Comparison of ENCODE assay signal across 1 cellular context in the genomic region with DNA sequence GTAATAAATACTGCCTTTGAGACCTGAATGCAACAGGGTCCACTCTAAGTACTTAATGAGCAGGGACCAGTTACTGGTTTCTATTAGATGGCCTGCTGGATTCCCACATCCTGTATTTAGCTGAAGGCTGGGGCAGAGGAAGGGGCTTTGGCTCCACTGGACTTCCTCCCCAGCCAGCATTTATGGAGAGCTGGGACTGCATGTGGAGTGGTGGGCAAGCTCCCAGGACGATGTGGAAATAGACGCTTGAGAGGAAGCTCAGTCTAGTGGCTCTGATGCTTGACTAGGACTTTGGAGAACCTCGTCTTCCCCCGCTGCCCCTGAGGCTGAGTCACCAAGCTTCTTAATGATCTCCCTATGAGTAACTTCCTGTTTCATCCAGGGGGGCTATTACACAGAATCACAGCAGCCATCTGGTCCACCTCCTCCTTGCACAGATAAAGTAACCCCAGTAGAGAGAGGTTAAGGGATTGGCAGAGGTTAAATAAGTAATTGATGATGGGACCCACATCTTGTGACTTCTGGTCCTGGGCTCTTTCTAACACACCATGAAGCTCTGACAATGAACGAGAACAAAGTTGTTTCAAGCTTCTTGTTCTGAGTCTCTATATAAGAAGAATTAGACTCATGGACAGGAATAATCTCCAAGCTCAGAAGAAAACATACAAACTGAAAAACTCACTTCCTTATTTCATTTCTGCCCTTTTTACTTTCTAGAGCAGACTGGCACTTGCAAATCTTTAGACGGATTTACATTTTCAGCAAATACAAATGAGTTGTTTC.
TF ChIP-seq lines count a peak whose summit lies in the region.

No MANE protein-coding gene starts in this region.

TF ChIP-seq in K562, 482 proteins besides CTCF, POLR2A, EP300 and RAD21 (continued from another document and continues in another):
- TF ChIP-seq, protein P1, sequence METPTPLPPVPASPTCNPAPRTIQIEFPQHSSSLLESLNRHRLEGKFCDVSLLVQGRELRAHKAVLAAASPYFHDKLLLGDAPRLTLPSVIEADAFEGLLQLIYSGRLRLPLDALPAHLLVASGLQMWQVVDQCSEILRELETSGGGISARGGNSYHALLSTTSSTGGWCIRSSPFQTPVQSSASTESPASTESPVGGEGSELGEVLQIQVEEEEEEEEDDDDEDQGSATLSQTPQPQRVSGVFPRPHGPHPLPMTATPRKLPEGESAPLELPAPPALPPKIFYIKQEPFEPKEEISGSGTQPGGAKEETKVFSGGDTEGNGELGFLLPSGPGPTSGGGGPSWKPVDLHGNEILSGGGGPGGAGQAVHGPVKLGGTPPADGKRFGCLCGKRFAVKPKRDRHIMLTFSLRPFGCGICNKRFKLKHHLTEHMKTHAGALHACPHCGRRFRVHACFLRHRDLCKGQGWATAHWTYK (CRISPR knock-in tag; IDR thresholded peaks at IDR 0.05): no peak
- TF ChIP-seq ZNF780A (CRISPR knock-in tag; IDR thresholded peaks at IDR 0.05) (no peak), PHTF2 (CRISPR knock-in tag; IDR thresholded peaks at IDR 0.05) (no peak), BRCA1 (IDR thresholded peaks at IDR 0.05) (no peak), BRCA1 (CRISPR knock-in tag; IDR thresholded peaks at IDR 0.05) (no peak), ZNF274 (IDR thresholded peaks at IDR 0.05; ENCODE audit: borderline replicate concordance, low read depth, low read length) (no peak), ZNF12 (CRISPR knock-in tag; IDR thresholded peaks at IDR 0.05) (no peak), HDAC2 (IDR thresholded peaks at IDR 0.05) (no peak), CHCHD3 (CRISPR knock-in tag; IDR thresholded peaks at IDR 0.05) (no peak), HIVEP1 (CRISPR knock-in tag; IDR thresholded peaks at IDR 0.05) (no peak), ZC3H8 (IDR thresholded peaks at IDR 0.05) (no peak), SLC30A9 (CRISPR knock-in tag; IDR thresholded peaks at IDR 0.05) (no peak), TARDBP (IDR thresholded peaks at IDR 0.05) (no peak), HDGF (IDR thresholded peaks at IDR 0.05) (no peak), BDP1 (IDR thresholded peaks at IDR 0.05; ENCODE audit: insufficient read depth, insufficient read length) (no peak), SRSF3 (IDR thresholded peaks at IDR 0.05; ENCODE audit: insufficient read depth, low read length) (no peak), XRCC4 (IDR thresholded peaks at IDR 0.05; ENCODE audit: extremely low read depth, insufficient read depth, insufficient read length) (no peak), TBP (optimal IDR thresholded peaks at IDR 0.05; ENCODE audit: low read depth, low read length) (no peak), ZNF584 (CRISPR knock-in tag; IDR thresholded peaks at IDR 0.05; ENCODE audit: low read depth) (no peak), RBM39 (optimal IDR thresholded peaks at IDR 0.05; ENCODE audit: low read depth, low read length) (no peak), RBFOX2 (IDR thresholded peaks at IDR 0.05; ENCODE audit: low read depth, low read length) (no peak), MIER1 (IDR thresholded peaks at IDR 0.05; ENCODE audit: low read depth) (no peak), FOXK2 (conservative IDR thresholded peaks at IDR 0.05 in 1 of 2, IDR thresholded peaks at IDR 0.05 in 1 of 2; ENCODE audit: low read depth in 2 of 2) (no peak), PHF21A (IDR thresholded peaks at IDR 0.05; ENCODE audit: borderline replicate concordance, low read depth) (no peak), DPF2 (IDR thresholded peaks at IDR 0.05) (peak; percentile 88), ILK (tag; IDR thresholded peaks at IDR 0.05; ENCODE audit: borderline replicate concordance, low read depth) (no peak), ZNF644 (tag; IDR thresholded peaks at IDR 0.05; ENCODE audit: low read depth) (no peak), STAT5B (CRISPR knock-in tag; IDR thresholded peaks at IDR 0.05) (no peak), SMARCA4 (IDR thresholded peaks at IDR 0.05) (peak; percentile 79), MTA1 (IDR thresholded peaks at IDR 0.05; ENCODE audit: borderline replicate concordance) (no peak), BCOR (IDR thresholded peaks at IDR 0.05) (no peak), POLR3A (IDR thresholded peaks at IDR 0.05; ENCODE audit: borderline replicate concordance, extremely low read depth, insufficient read depth, insufficient read length) (no peak), ZNF311 (CRISPR knock-in tag; IDR thresholded peaks at IDR 0.05) (no peak), HNRNPUL1 (IDR thresholded peaks at IDR 0.05; ENCODE audit: low read length) (no peak), FOXM1 (IDR thresholded peaks at IDR 0.05; ENCODE audit: low read depth) (0 out of 2 replicates have a peak, but pooled peaks have one; percentile 18), FOXM1 (CRISPR knock-in tag; IDR thresholded peaks at IDR 0.05; ENCODE audit: low read depth) (no peak), GTF2F1 (IDR thresholded peaks at IDR 0.05; ENCODE audit: low read depth, low read length) (no peak), MCM7 (IDR thresholded peaks at IDR 0.05) (no peak), GTF2A2 (tag; IDR thresholded peaks at IDR 0.05) (no peak), POLR2AphosphoS5 (IDR thresholded peaks at IDR 0.05; ENCODE audit: control insufficient read depth, insufficient read depth, low read depth, low read length) (peak; percentile 44; the same call in 1 of the 2 replicates), SMARCC2 (IDR thresholded peaks at IDR 0.05; ENCODE audit: low read depth) (peak; percentile 62; the same call in 1 of the 2 replicates), TBL1XR1 (IDR thresholded peaks at IDR 0.05; ENCODE audit: low read length in 2 of 2) (no peak), ZNF707 (CRISPR knock-in tag; conservative IDR thresholded peaks at IDR 0.05) (no peak), NR2C1 (IDR thresholded peaks at IDR 0.05) (no peak), NR2C1 (tag; IDR thresholded peaks at IDR 0.05) (no peak), ZKSCAN8 (CRISPR knock-in tag; IDR thresholded peaks at IDR 0.05) (no peak), NR4A1 (CRISPR knock-in tag; IDR thresholded peaks at IDR 0.05) (no peak), NR4A1 (tag; IDR thresholded peaks at IDR 0.05) (no peak)
- TF ChIP-seq, protein P2, sequence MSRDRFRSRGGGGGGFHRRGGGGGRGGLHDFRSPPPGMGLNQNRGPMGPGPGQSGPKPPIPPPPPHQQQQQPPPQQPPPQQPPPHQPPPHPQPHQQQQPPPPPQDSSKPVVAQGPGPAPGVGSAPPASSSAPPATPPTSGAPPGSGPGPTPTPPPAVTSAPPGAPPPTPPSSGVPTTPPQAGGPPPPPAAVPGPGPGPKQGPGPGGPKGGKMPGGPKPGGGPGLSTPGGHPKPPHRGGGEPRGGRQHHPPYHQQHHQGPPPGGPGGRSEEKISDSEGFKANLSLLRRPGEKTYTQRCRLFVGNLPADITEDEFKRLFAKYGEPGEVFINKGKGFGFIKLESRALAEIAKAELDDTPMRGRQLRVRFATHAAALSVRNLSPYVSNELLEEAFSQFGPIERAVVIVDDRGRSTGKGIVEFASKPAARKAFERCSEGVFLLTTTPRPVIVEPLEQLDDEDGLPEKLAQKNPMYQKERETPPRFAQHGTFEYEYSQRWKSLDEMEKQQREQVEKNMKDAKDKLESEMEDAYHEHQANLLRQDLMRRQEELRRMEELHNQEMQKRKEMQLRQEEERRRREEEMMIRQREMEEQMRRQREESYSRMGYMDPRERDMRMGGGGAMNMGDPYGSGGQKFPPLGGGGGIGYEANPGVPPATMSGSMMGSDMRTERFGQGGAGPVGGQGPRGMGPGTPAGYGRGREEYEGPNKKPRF (IDR thresholded peaks at IDR 0.05; ENCODE audit: low read depth, low read length): no peak
- TF ChIP-seq, protein P3, sequence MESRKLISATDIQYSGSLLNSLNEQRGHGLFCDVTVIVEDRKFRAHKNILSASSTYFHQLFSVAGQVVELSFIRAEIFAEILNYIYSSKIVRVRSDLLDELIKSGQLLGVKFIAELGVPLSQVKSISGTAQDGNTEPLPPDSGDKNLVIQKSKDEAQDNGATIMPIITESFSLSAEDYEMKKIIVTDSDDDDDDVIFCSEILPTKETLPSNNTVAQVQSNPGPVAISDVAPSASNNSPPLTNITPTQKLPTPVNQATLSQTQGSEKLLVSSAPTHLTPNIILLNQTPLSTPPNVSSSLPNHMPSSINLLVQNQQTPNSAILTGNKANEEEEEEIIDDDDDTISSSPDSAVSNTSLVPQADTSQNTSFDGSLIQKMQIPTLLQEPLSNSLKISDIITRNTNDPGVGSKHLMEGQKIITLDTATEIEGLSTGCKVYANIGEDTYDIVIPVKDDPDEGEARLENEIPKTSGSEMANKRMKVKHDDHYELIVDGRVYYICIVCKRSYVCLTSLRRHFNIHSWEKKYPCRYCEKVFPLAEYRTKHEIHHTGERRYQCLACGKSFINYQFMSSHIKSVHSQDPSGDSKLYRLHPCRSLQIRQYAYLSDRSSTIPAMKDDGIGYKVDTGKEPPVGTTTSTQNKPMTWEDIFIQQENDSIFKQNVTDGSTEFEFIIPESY (CRISPR knock-in tag; IDR thresholded peaks at IDR 0.05): no peak
- TF ChIP-seq, protein P4, sequence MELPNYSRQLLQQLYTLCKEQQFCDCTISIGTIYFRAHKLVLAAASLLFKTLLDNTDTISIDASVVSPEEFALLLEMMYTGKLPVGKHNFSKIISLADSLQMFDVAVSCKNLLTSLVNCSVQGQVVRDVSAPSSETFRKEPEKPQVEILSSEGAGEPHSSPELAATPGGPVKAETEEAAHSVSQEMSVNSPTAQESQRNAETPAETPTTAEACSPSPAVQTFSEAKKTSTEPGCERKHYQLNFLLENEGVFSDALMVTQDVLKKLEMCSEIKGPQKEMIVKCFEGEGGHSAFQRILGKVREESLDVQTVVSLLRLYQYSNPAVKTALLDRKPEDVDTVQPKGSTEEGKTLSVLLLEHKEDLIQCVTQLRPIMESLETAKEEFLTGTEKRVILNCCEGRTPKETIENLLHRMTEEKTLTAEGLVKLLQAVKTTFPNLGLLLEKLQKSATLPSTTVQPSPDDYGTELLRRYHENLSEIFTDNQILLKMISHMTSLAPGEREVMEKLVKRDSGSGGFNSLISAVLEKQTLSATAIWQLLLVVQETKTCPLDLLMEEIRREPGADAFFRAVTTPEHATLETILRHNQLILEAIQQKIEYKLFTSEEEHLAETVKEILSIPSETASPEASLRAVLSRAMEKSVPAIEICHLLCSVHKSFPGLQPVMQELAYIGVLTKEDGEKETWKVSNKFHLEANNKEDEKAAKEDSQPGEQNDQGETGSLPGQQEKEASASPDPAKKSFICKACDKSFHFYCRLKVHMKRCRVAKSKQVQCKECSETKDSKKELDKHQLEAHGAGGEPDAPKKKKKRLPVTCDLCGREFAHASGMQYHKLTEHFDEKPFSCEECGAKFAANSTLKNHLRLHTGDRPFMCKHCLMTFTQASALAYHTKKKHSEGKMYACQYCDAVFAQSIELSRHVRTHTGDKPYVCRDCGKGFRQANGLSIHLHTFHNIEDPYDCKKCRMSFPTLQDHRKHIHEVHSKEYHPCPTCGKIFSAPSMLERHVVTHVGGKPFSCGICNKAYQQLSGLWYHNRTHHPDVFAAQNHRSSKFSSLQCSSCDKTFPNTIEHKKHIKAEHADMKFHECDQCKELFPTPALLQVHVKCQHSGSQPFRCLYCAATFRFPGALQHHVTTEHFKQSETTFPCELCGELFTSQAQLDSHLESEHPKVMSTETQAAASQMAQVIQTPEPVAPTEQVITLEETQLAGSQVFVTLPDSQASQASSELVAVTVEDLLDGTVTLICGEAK (IDR thresholded peaks at IDR 0.05): no peak
- TF ChIP-seq, protein P4 (CRISPR knock-in tag; IDR thresholded peaks at IDR 0.05): no peak
- TF ChIP-seq, protein P5, sequence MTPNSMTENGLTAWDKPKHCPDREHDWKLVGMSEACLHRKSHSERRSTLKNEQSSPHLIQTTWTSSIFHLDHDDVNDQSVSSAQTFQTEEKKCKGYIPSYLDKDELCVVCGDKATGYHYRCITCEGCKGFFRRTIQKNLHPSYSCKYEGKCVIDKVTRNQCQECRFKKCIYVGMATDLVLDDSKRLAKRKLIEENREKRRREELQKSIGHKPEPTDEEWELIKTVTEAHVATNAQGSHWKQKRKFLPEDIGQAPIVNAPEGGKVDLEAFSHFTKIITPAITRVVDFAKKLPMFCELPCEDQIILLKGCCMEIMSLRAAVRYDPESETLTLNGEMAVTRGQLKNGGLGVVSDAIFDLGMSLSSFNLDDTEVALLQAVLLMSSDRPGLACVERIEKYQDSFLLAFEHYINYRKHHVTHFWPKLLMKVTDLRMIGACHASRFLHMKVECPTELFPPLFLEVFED (CRISPR knock-in tag; conservative IDR thresholded peaks at IDR 0.05): no peak
